In the genomic region with DNA sequence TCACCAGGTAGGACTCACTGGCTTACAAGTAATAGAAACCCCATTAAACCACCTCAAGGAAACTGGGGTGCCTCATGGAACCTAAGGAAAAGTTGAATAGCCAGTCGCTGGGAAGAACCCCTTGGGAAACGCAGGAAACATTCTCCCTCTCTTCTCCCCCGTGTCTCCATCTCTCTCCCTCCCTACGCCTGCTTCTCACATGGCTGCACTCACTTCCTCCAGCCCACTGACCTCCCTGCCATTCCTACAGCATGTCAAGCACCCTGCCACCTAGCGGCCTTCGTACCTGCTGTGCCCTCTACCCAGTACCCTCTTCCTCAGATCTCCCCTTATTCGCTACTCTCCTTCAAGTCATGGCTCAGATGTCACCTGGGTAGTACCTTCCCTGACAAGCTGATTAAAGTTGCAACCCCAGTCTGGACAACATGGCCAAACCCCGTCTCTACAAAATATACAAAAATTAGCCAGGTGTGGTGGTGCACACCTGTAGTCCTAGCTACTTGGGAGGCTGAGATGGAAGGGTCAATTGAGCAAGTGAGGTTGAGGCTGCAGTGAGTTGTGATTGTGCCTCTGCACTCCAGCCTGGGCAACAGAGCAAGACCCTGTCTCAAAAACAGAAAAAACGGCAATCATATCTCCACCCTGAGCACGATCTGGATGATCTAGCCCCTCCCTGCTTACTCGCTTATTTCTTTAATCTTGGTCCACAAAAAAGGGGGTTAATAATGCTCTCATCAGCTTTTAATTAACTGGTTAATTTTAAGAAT, we compare ENCODE assay signal across 9 cellular contexts. TPM values are rescaled to one million over a fixed set of nuclear protein-coding genes. Genes with fewer than 3 reads are reported as not detected.
DNase-seq lines count a peak whose midpoint lies in the region; ATAC-seq and TF ChIP-seq lines count a peak whose summit lies in the region.
"Had no signal": no experiment of that assay in that cellular context is flagged by ENCODE, and none has a peak within 500 bp of the region (broad histone marks: within the 10 kb centered on the region; RNA-seq: fewer than 3 reads in every experiment).

No MANE protein-coding gene starts in this region.

- no peak overlapping the region for H3K4me3 ChIP-seq in Jurkat, Clone E6-1 (ENCODE audit: low read length)
- H3K4me3 ChIP-seq in liver (ENCODE audit: low read depth in 1 of 3, low read length in 3 of 3) = no peak overlapping the region

- H3K4me3 Mint-ChIP-seq in activated naive CD8-positive, alpha-beta T cell treated with anti-CD3 and anti-CD28 coated beads for 36 hours = no peak overlapping the region

- no peaks in the 10 kb centered on the region for H3K36me3 Mint-ChIP-seq in activated naive CD8-positive, alpha-beta T cell treated with anti-CD3 and anti-CD28 coated beads for 36 hours

- no peaks in the 10 kb centered on the region for H3K9me3 ChIP-seq in liver (ENCODE audit: control insufficient read depth in 4 of 4, low read length in 3 of 4)

- H3K27me3 Mint-ChIP-seq in activated naive CD8-positive, alpha-beta T cell treated with anti-CD3 and anti-CD28 coated beads for 36 hours = no peaks in the 10 kb centered on the region

- H3K9me3 Mint-ChIP-seq in activated naive CD8-positive, alpha-beta T cell treated with anti-CD3 and anti-CD28 coated beads for 36 hours = no peaks in the 10 kb centered on the region

- no peaks in the 10 kb centered on the region for H3K36me3 ChIP-seq in liver (ENCODE audit: control insufficient read depth in 4 of 4, insufficient read depth in 3 of 4, low read depth in 1 of 4, low read length in 3 of 4)

- TF ChIP-seq RAD21 in liver (IDR thresholded peaks at IDR 0.05) = peak in 1 of 2 donors; percentile 50

- peaks cover 4% of the 10 kb centered on the region for H3K4me1 Mint-ChIP-seq in activated naive CD8-positive, alpha-beta T cell treated with anti-CD3 and anti-CD28 coated beads for 36 hours

- ATAC-seq in HG03442 (IDR thresholded peaks at IDR 0.05; ENCODE audit: unreplicated experiment) = no peak
- ATAC-seq in GM21381 (IDR thresholded peaks at IDR 0.05; ENCODE audit: unreplicated experiment) = no peak

- peak; percentile 15 for TF ChIP-seq CTCF in liver (IDR thresholded peaks at IDR 0.05; ENCODE audit: low read depth, low read length, missing input control)

- no peaks in the 10 kb centered on the region for H3K27me3 ChIP-seq in liver (ENCODE audit: control insufficient read depth in 4 of 4, insufficient read depth in 4 of 4, low read length in 3 of 4)

- peak; percentile 65 for DNase-seq in Daoy (ENCODE audit: low read depth)
- peak; percentile 37 for DNase-seq in Jurkat, Clone E6-1 (ENCODE audit: low read depth, low spot score)
- DNase-seq in SW480 (ENCODE audit: low spot score) = peak; percentile 47
- no peak for DNase-seq in NCI-H2196 (lab: John Stamatoyannopoulos, UW; ENCODE audit: unreplicated experiment)
- DNase-seq in activated naive CD8-positive, alpha-beta T cell treated with anti-CD3 and anti-CD28 coated beads for 36 hours = no peak
- DNase-seq: stimulated activated CD8-positive, alpha-beta memory T cell treated with anti-CD3 and anti-CD28 coated beads, Interleukin-4, amount 100 ng/mL, for 48 hours had no signal

- H3K27ac Mint-ChIP-seq in activated naive CD8-positive, alpha-beta T cell treated with anti-CD3 and anti-CD28 coated beads for 36 hours = no peak overlapping the region

- H3K9ac ChIP-seq in liver (ENCODE audit: low read depth in 1 of 2, low read length in 2 of 2) = no peak overlapping the region

- peaks cover 0 to 5% (median 3%) of the 10 kb centered on the region in 4 donors for H3K4me1 ChIP-seq in liver (ENCODE audit: control insufficient read depth in 4 of 4, insufficient read depth in 4 of 4, low read length in 3 of 4)

- 76% methylated on average over 11 of the region's 11 CpGs for whole genome bisulfite sequencing in liver

- no peak overlapping the region for H3K27ac ChIP-seq in liver (ENCODE audit: low read depth in 1 of 2, low read length in 2 of 2)

TF ChIP-seq in liver, 16 proteins besides CTCF, POLR2A, EP300 and RAD21:
- TF ChIP-seq MAX (IDR thresholded peaks at IDR 0.05) = no peak

RNA-seq across cellular contexts. Expression of gene DTX1, which starts 6.4 kb away (rescaled TPM):
- total RNA-seq in Daoy (2014; rRNA removed; shearing (Covaris generic)) = 0.24 and 2.3 TPM in 2 replicates
- polyA plus RNA-seq in Jurkat, Clone E6-1 (2012; ENCODE audit: insufficient read depth, insufficient read length) = 80.1 TPM
- 10 to 100 TPM in 1 of 2 donors, 1 to 10 TPM in 1; 2.1 to 16.6 TPM for total RNA-seq in liver
- 10 to 100 TPM in 1 of 2 donors, 1 to 10 TPM in 1; 3.5 to 33.2 TPM for polyA plus RNA-seq in liver
- total RNA-seq in activated naive CD8-positive, alpha-beta T cell treated with anti-CD3 and anti-CD28 coated beads for 36 hours = 1 to 10 TPM; 1.1 TPM

Comparison
In these comparisons a context has a peak if more than half of its experiments do, and no peak if none do; other contexts are left out.
1. DNase-seq: peak in Daoy (single experiment), Jurkat, Clone E6-1 (single experiment) and SW480 (single experiment); none in NCI-H2196 (single experiment) and activated naive CD8-positive, alpha-beta T cell treated with anti-CD3 and anti-CD28 coated beads for 36 hours (single experiment).